Comparison of ENCODE assay signal across 19 cellular contexts in the genomic region with DNA sequence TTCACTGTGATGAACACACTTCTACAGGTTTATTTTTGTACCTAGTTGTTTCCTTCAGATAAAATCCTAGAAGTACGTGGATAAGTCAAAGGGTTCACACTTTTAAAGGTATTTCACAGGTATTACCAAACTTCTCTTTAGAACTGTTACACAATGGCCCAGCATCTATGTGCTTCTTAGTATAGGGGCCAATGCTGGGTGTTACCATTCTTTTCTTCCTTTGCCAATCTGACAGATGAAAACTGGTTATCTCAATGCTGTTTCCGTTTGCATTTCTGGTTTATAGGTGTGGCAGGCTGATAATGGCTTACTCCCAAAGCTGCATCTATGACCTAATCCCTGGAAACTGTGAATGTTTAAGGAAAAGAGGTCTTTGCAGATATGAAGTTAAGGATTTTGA. TPM values are rescaled to one million over a fixed set of nuclear protein-coding genes. Genes with fewer than 3 reads are reported as not detected.
DNase-seq lines count a peak whose midpoint lies in the region; ATAC-seq, FAIRE-seq and TF ChIP-seq lines count a peak whose summit lies in the region.
"Had no signal": no experiment of that assay in that cellular context is flagged by ENCODE, and none has a peak within 500 bp of the region (broad histone marks: within the 10 kb centered on the region; RNA-seq: fewer than 3 reads in every experiment).

No MANE protein-coding gene starts in this region.

- no peak overlapping the region for H3K14ac ChIP-seq in trophoblast cell (ENCODE audit: low read length)

- TF ChIP-seq EP300 in A549 (IDR thresholded peaks at IDR 0.05), result no peak

- peak; percentile 7 for FAIRE-seq in A549 (lab: Jason Lieb, UNC)
- FAIRE-seq: A204.1, GM12892, GM18507 had no signal

- H3K27me3 Mint-ChIP-seq in activated T-helper 1 cell treated with anti-CD3 and anti-CD28 coated beads, Interleukin-12 subunit alpha, Interleukin-12 subunit beta, Interleukin-2, Interleukin-4 antibody, amounts not matched to agents 30 ng/mL and 10 ng/mL and 1 ng/mL, durations not matched to agents 14 hours and 24 hours and 36 hours (ENCODE audit: insufficient read depth), result peaks cover 38% of the 10 kb centered on the region

- POLR2A ChIA-PET in A549 (lab: Yijun Ruan, JAX), result no interaction called here
- POLR2A ChIA-PET in RWPE1 (lab: Yijun Ruan, JAX; ENCODE audit: low non-redundant PET), result no interaction called here

- no peak overlapping the region for H2BK12ac ChIP-seq in trophoblast cell (ENCODE audit: low read length)

- no peaks in the 10 kb centered on the region for H3K9me3 ChIP-seq in A549
- H3K9me3 ChIP-seq in trophoblast cell (ENCODE audit: insufficient read depth, low read depth, low read length), result peaks cover 2% of the 10 kb centered on the region
- H3K9me3 ChIP-seq: BLaER1, HAP-1 had no signal

- no peak overlapping the region for H3K23ac ChIP-seq in trophoblast cell (ENCODE audit: low read length)

- H3K4me3 ChIP-seq in A549 (no peak overlapping the region), epithelial cell of esophagus (ENCODE audit: low read length) (no peak overlapping the region), trophoblast cell (ENCODE audit: low read depth, low read length) (no peak overlapping the region)
- H3K4me3 ChIP-seq: BLaER1, GM23248, HAP-1 had no signal

- H3K79me1 ChIP-seq in trophoblast cell (ENCODE audit: low read length), result peaks cover 7% of the 10 kb centered on the region

- no peak overlapping the region for H2AK5ac ChIP-seq in trophoblast cell (ENCODE audit: low read length)

- no peak overlapping the region for H2BK5ac ChIP-seq in trophoblast cell (ENCODE audit: low read depth, low read length, poor library complexity)

- H3K27ac ChIP-seq in A549 (no peak overlapping the region), RWPE1 (no peak overlapping the region), trophoblast cell (ENCODE audit: low read depth, low read length) (no peak overlapping the region)
- H3K27ac ChIP-seq: BLaER1, GM23248 had no signal

- TF ChIP-seq POLR2A in A549 (IDR thresholded peaks at IDR 0.05; ENCODE audit: low read length), result no peak

- H3K4me1 ChIP-seq in A549 (peaks cover 9% of the 10 kb centered on the region), trophoblast cell (ENCODE audit: control insufficient read depth in 1 of 2, insufficient read depth in 2 of 2, low read length in 2 of 2) (peaks cover 0 to 13% of the 10 kb centered on the region in 2 experiments)

- intact Hi-C loops in activated T-helper 1 cell treated with anti-CD3 and anti-CD28 coated beads, Interleukin-12 subunit alpha, Interleukin-12 subunit beta, Interleukin-2, Interleukin-4 antibody, amounts not matched to agents 30 ng/mL and 10 ng/mL and 1 ng/mL, durations not matched to agents 14 hours and 24 hours and 36 hours (cut with micrococcal nuclease), result loop anchor here (5.0 kb wide), 1 partner anchor 157 kb away; no protein-coding TSS in a partner anchor
- intact Hi-C loops in posterior vena cava (cut with DNase I), result loop anchor here (5.0 to 10.0 kb wide), 2 partner anchors 144 to 157 kb away; no protein-coding TSS in a partner anchor

- H4K12ac ChIP-seq in trophoblast cell (ENCODE audit: low read depth, low read length), result no peak overlapping the region

- 44% methylated on average over 2 of the region's 2 CpGs for WGBS in A549 (ENCODE audit: missing lambda C conversion rate)
- no CpG with 5 or more reads among the region's 2 CpGs for whole genome bisulfite sequencing in trophoblast cell (ENCODE audit: extremely low coverage, insufficient coverage, insufficient read length)

- H2BK120ac ChIP-seq in trophoblast cell (ENCODE audit: insufficient read depth, low read length, poor library complexity), result no peak overlapping the region

- no peak overlapping the region for H4K91ac ChIP-seq in trophoblast cell (ENCODE audit: low read depth, low read length)

- H3K9me3 Mint-ChIP-seq in activated T-helper 1 cell treated with anti-CD3 and anti-CD28 coated beads, Interleukin-12 subunit alpha, Interleukin-12 subunit beta, Interleukin-2, Interleukin-4 antibody, amounts not matched to agents 30 ng/mL and 10 ng/mL and 1 ng/mL, durations not matched to agents 14 hours and 24 hours and 36 hours, result no peaks in the 10 kb centered on the region

- peaks cover 7% of the 10 kb centered on the region for H3K79me2 ChIP-seq in trophoblast cell (ENCODE audit: control insufficient read depth, insufficient read depth, low read length, poor library complexity)

- H3K4me1 Mint-ChIP-seq in activated T-helper 1 cell treated with anti-CD3 and anti-CD28 coated beads, Interleukin-12 subunit alpha, Interleukin-12 subunit beta, Interleukin-2, Interleukin-4 antibody, amounts not matched to agents 30 ng/mL and 10 ng/mL and 1 ng/mL, durations not matched to agents 14 hours and 24 hours and 36 hours (ENCODE audit: low read depth), result peaks cover 8% of the 10 kb centered on the region

- no peaks in the 10 kb centered on the region for H3K36me3 ChIP-seq in trophoblast cell (ENCODE audit: control insufficient read depth in 1 of 2, insufficient read depth in 2 of 2, low read length in 2 of 2)
- H3K36me3 ChIP-seq: BLaER1 had no signal

- peaks cover 14% of the 10 kb centered on the region for H3K27me3 ChIP-seq in trophoblast cell (ENCODE audit: insufficient read depth, low read length)

- no peak overlapping the region for H3K9ac ChIP-seq in trophoblast cell (ENCODE audit: low read length)
- H3K9ac ChIP-seq: BLaER1, GM23248 had no signal

- no peak overlapping the region for H3K18ac ChIP-seq in trophoblast cell (ENCODE audit: low read length)

- no peak overlapping the region for H2AFZ ChIP-seq in trophoblast cell (ENCODE audit: insufficient read depth, low read length, poor library complexity)
- H2AFZ ChIP-seq: GM23248 had no signal

- TF ChIP-seq CTCF in A549 (IDR thresholded peaks at IDR 0.05), result no peak
- TF ChIP-seq CTCF in RWPE1 (conservative IDR thresholded peaks at IDR 0.05; ENCODE audit: low read depth), result no peak
- no peak for TF ChIP-seq CTCF in epithelial cell of esophagus (IDR thresholded peaks at IDR 0.05; ENCODE audit: insufficient read depth, low read depth, low read length, missing control alignments)

- DNase-seq in A549 (ENCODE audit: low read depth in 1 of 2, low spot score in 1 of 2) (no peak), RWPE1 (ENCODE audit: low spot score) (peak; percentile 5), epithelial cell of esophagus (ENCODE audit: low read depth) (peak; percentile 38), trophoblast cell (peak; percentile 77 to 99), 8988T (no peak), posterior vena cava (ENCODE audit: low spot score) (no peak)
- no peak for DNase-seq in activated T-helper 1 cell treated with anti-CD3 and anti-CD28 coated beads, Interleukin-12 subunit alpha, Interleukin-12 subunit beta, Interleukin-2, Interleukin-4 antibody, amounts not matched to agents 30 ng/mL and 10 ng/mL and 1 ng/mL, durations not matched to agents 14 hours and 24 hours and 36 hours (ENCODE audit: low spot score)
- DNase-seq: CD4-positive, alpha-beta memory T cell; DMS153; DMS79; GDM1 had no signal

- H4K8ac ChIP-seq in trophoblast cell (ENCODE audit: low read depth, low read length), result no peak overlapping the region

- no peak overlapping the region for H3K27ac Mint-ChIP-seq in activated T-helper 1 cell treated with anti-CD3 and anti-CD28 coated beads, Interleukin-12 subunit alpha, Interleukin-12 subunit beta, Interleukin-2, Interleukin-4 antibody, amounts not matched to agents 30 ng/mL and 10 ng/mL and 1 ng/mL, durations not matched to agents 14 hours and 24 hours and 36 hours
- H3K27ac Mint-ChIP-seq: CD14-positive monocyte; CD4-positive, alpha-beta memory T cell had no signal

- CTCF ChIA-PET in A549 (lab: Yijun Ruan, JAX) (interaction anchor here (0.8 to 6.2 kb wide), 8 partner anchors 13 to 168 kb away, joined by 3 to 108 read pairs (median 5); no protein-coding TSS in a partner anchor), RWPE1 (lab: Yijun Ruan, JAX) (interaction anchor here (0.7 kb wide), 1 partner anchor 72 kb away, joined by 3 read pairs; no protein-coding TSS in a partner anchor)

- H3K4me2 ChIP-seq in A549 (no peak overlapping the region), trophoblast cell (ENCODE audit: low read length) (no peak overlapping the region)
- H3K4me2 ChIP-seq: BLaER1 had no signal

- no peaks in the 10 kb centered on the region for H3K36me3 Mint-ChIP-seq in activated T-helper 1 cell treated with anti-CD3 and anti-CD28 coated beads, Interleukin-12 subunit alpha, Interleukin-12 subunit beta, Interleukin-2, Interleukin-4 antibody, amounts not matched to agents 30 ng/mL and 10 ng/mL and 1 ng/mL, durations not matched to agents 14 hours and 24 hours and 36 hours (ENCODE audit: low read depth)
- H3K36me3 Mint-ChIP-seq: CD14-positive monocyte; CD4-positive, alpha-beta memory T cell had no signal

- no peak for ATAC-seq in A549

- H3K4ac ChIP-seq in trophoblast cell (ENCODE audit: low read depth, low read length), result no peak overlapping the region

- TF ChIP-seq RAD21 in A549 (conservative IDR thresholded peaks at IDR 0.05 in 1 of 2, IDR thresholded peaks at IDR 0.05 in 1 of 2), result no peak

- H3K4me3 Mint-ChIP-seq in activated T-helper 1 cell treated with anti-CD3 and anti-CD28 coated beads, Interleukin-12 subunit alpha, Interleukin-12 subunit beta, Interleukin-2, Interleukin-4 antibody, amounts not matched to agents 30 ng/mL and 10 ng/mL and 1 ng/mL, durations not matched to agents 14 hours and 24 hours and 36 hours, result no peak overlapping the region

TF ChIP-seq in A549, 52 proteins besides CTCF, POLR2A, EP300 and RAD21 (continues in another document):
- TF ChIP-seq EHMT2 (IDR thresholded peaks at IDR 0.05; ENCODE audit: low read depth) (no peak), TFCP2L1 (CRISPR knock-in tag; IDR thresholded peaks at IDR 0.05) (no peak)

RNA-seq across cellular contexts. Expression of gene TCF7L1, which starts 2.8 kb away (rescaled TPM):
- 0.68 and 0.95 TPM in 2 replicates for polyA plus RNA-seq in A549 (2011; rRNA removed)
- 3.2 and 4.0 TPM in 2 replicates for polyA plus RNA-seq in A549 (2012; cell fraction: cytosol; rRNA removed)
- 7.1 and 7.9 TPM in 2 replicates for polyA plus RNA-seq in A549 (2012; cell fraction: nucleus; rRNA removed)
- polyA plus RNA-seq in A549 (2017; fragmentation: RNase III; extraction: RNeasy Plus Mini Kit Qiagen cat#74134 plus additional on column Dnase treatment), result 4.1 to 5.0 TPM (median 4.4 TPM) in 3 replicates
- polyA minus RNA-seq in A549 (2011; rRNA and poly(A)+ RNA removed), result 0.68 and 3.3 TPM in 2 replicates
- polyA plus RNA-seq in trophoblast cell (2013), result 21.9 and 23.4 TPM in 2 replicates
- total RNA-seq in activated T-helper 1 cell treated with anti-CD3 and anti-CD28 coated beads, Interleukin-12 subunit alpha, Interleukin-12 subunit beta, Interleukin-2, Interleukin-4 antibody, amounts not matched to agents 30 ng/mL and 10 ng/mL and 1 ng/mL, durations not matched to agents 14 hours and 24 hours and 36 hours, result not detected in 2 replicates
- 10 to 100 TPM; 23.1 to 25.9 TPM for total RNA-seq in posterior vena cava
- total RNA-seq: CD4-positive, alpha-beta memory T cell; HT-29 had no signal

Comparison
In these comparisons a context has a peak if more than half of its experiments do, and no peak if none do; other contexts are left out.
1. DNase-seq: peak in RWPE1 (single experiment), epithelial cell of esophagus (single experiment) and trophoblast cell (2 of 2); none in A549 (0 of 2), activated T-helper 1 cell treated with anti-CD3 and anti-CD28 coated beads, Interleukin-12 subunit alpha, Interleukin-12 subunit beta, Interleukin-2, Interleukin-4 antibody, amounts not matched to agents 30 ng/mL and 10 ng/mL and 1 ng/mL, durations not matched to agents 14 hours and 24 hours and 36 hours (single experiment), 8988T (single experiment) and posterior vena cava (single experiment).
2. RNA of gene TCF7L1, which starts 2.8 kb away (total RNA-seq): 23.1 to 25.9 TPM in posterior vena cava; not detected in activated T-helper 1 cell treated with anti-CD3 and anti-CD28 coated beads, Interleukin-12 subunit alpha, Interleukin-12 subunit beta, Interleukin-2, Interleukin-4 antibody, amounts not matched to agents 30 ng/mL and 10 ng/mL and 1 ng/mL, durations not matched to agents 14 hours and 24 hours and 36 hours; every median in the first group is over 10 times any median in the second.